32 cellular contexts compared by ENCODE assay signal in genomic region chr18:33372442-33372841, GRCh38.
DNase-seq lines count a peak whose midpoint lies in the region; ATAC-seq and TF ChIP-seq lines count a peak whose summit lies in the region.
"Had no signal": no experiment of that assay in that cellular context is flagged by ENCODE, and none has a peak within 500 bp of the region (broad histone marks: within the 10 kb centered on the region; RNA-seq: fewer than 3 reads in every experiment).

No MANE protein-coding gene starts in this region.

- H3K4me3 ChIP-seq in A673 (ENCODE audit: low read depth, low read length, poor library complexity, severe bottlenecking): no peak overlapping the region
- H3K4me3 ChIP-seq: cardiac muscle cell, coronary artery, esophagus muscularis mucosa, HAP-1, prostate gland, suprapubic skin, upper lobe of right lung had no signal

- intact Hi-C loops in A673 (cut with micrococcal nuclease; ENCODE audit: unreplicated experiment): no loop called here

- CTCF ChIA-PET in A673 (lab: Charles Lee): no interaction called here

- no peaks in the 10 kb centered on the region for H3K4me1 ChIP-seq in A673 (ENCODE audit: insufficient read depth, low read length, poor library complexity, severe bottlenecking)
- H3K4me1 ChIP-seq: esophagus muscularis mucosa, HAP-1, prostate gland, suprapubic skin, upper lobe of right lung had no signal

- no peak for TF ChIP-seq CTCF in A673 (conservative IDR thresholded peaks at IDR 0.05; ENCODE audit: low read depth, low read length)

- no peak overlapping the region for H3K27ac ChIP-seq in A673 (ENCODE audit: low read depth, low read length, poor library complexity, severe bottlenecking)
- H3K27ac ChIP-seq: cardiac muscle cell, coronary artery, esophagus muscularis mucosa, neutrophil, prostate gland, suprapubic skin, upper lobe of right lung had no signal

- POLR2A ChIA-PET in A673 (lab: Charles Lee; ENCODE audit: low non-redundant PET): no interaction called here

- DNase-seq in A673 (ENCODE audit: low spot score): peak; percentile 2
- DNase-seq in HT1080 (ENCODE audit: low read depth): peak; percentile 3
- peak; percentile 76 for DNase-seq in RPMI8226
- peak; percentile 11 for DNase-seq in foreskin melanocyte
- DNase-seq in T-helper 1 cell: no peak
- DNase-seq in T-helper 2 cell: no peak
- DNase-seq in NCI-H146 (lab: John Stamatoyannopoulos, UW): no peak
- DNase-seq: activated B cell treated with CpG ODN at 0.5 μM for 24 hours; activated naive CD4-positive, alpha-beta T cell treated with anti-CD3 and anti-CD28 coated beads, Interleukin-2, amount 50 U/mL, for 16 hours; amniotic stem cell; DMS153; hypothalamus; immature natural killer cell; IMR-90; mesendoderm; NCI-H1092 treated with DMSO at 0.1 percent for 48 hours; NCI-H2227 treated with DMSO at 0.1 percent for 48 hours; PC-3; Right ventricle myocardium superior; stimulated activated CD4-positive, alpha-beta T cell treated with anti-CD3 and anti-CD28 coated beads, Interleukin-15, amount 100 ng/mL, for 24 hours; stimulated activated naive CD4-positive, alpha-beta T cell; T-helper 9 cell; upper lobe of right lung had no signal

- no peaks in the 10 kb centered on the region for H3K27me3 ChIP-seq in A673 (replicated peaks; ENCODE audit: insufficient read depth, low read depth, low read length, poor library complexity)
- H3K27me3 ChIP-seq: cardiac muscle cell, esophagus muscularis mucosa, neutrophil, suprapubic skin, upper lobe of right lung had no signal

- BruUV-seq in A673 (replicated peaks; lab: Mats Ljungman, UMichigan): no TSS peak

- H3K9me3 ChIP-seq in A673 (ENCODE audit: low read depth, low read length, poor library complexity, severe bottlenecking): no peaks in the 10 kb centered on the region
- H3K9me3 ChIP-seq: esophagus muscularis mucosa, HAP-1, neutrophil, prostate gland, suprapubic skin, upper lobe of right lung had no signal

- H3K36me3 ChIP-seq in A673 (ENCODE audit: insufficient read depth, low read length, poor library complexity, severe bottlenecking): no peaks in the 10 kb centered on the region
- H3K36me3 ChIP-seq: cardiac muscle cell, esophagus muscularis mucosa, HAP-1, neutrophil, prostate gland, suprapubic skin, upper lobe of right lung had no signal

- ATAC-seq in GM19395 (IDR thresholded peaks at IDR 0.05; ENCODE audit: unreplicated experiment): no peak
- ATAC-seq: left lobe of liver, PC-3, upper lobe of right lung had no signal

Comparison
In these comparisons a context has a peak if more than half of its experiments do, and no peak if none do; other contexts are left out.
1. DNase-seq: peak in A673 (single experiment), HT1080 (single experiment), RPMI8226 (single experiment) and foreskin melanocyte (single experiment); none in T-helper 1 cell (0 of 5), T-helper 2 cell (0 of 5) and NCI-H146 (single experiment).